Comparison of ENCODE assay signal across 9 cellular contexts in genomic region chr10:17249820-17250219, GRCh38. TPM values are rescaled to one million over a fixed set of nuclear protein-coding genes. Genes with fewer than 3 reads are reported as not detected.
A peak's percentile ranks its signal among the peaks of the same experiment; 100 is the strongest.
DNase-seq lines count a peak whose midpoint lies in the region; ATAC-seq and TF ChIP-seq lines count a peak whose summit lies in the region.
"Had no signal": no experiment of that assay in that cellular context is flagged by ENCODE, and none has a peak within 500 bp of the region (broad histone marks: within the 10 kb centered on the region; RNA-seq: fewer than 3 reads in every experiment).

No MANE protein-coding gene starts in this region.

- peaks cover 1% of the 10 kb centered on the region for H3K4me1 Mint-ChIP-seq in chondrocyte (ENCODE audit: low read depth)
- H3K4me1 Mint-ChIP-seq in osteocyte (ENCODE audit: unreplicated experiment) = peaks cover 1% of the 10 kb centered on the region

- H3K36me3 Mint-ChIP-seq in chondrocyte (ENCODE audit: low read depth) (no peaks in the 10 kb centered on the region), osteocyte (ENCODE audit: unreplicated experiment) (no peaks in the 10 kb centered on the region)

- TF ChIP-seq CTCF in chondrocyte (IDR thresholded peaks at IDR 0.05) (peak; percentile 69), osteocyte (IDR thresholded peaks at IDR 0.05) (peak; percentile 38)

- DNase-seq in NCI-H1092 treated with DMSO at 0.1 percent for 48 hours (lab: John Stamatoyannopoulos, UW) (peak; percentile 1), NCI-H1092 (lab: John Stamatoyannopoulos, UW) (no peak), Kasumi-1 (lab: John Stamatoyannopoulos, UW) (peak; percentile 20 to 26), chondrocyte (ENCODE audit: low spot score) (no peak), osteocyte (ENCODE audit: extremely low spot score, unreplicated experiment) (no peak)
- no peak for DNase-seq in activated CD4-positive, alpha-beta T cell treated with anti-CD3 and anti-CD28 coated beads for 4 hours
- DNase-seq: activated gamma-delta T cell had no signal

- H3K27ac Mint-ChIP-seq in chondrocyte (ENCODE audit: unreplicated experiment) (no peak overlapping the region), osteocyte (ENCODE audit: unreplicated experiment) (no peak overlapping the region)

- ATAC-seq in GM18909 (IDR thresholded peaks at IDR 0.05; ENCODE audit: poor library complexity, unreplicated experiment) (no peak), HG02610 (IDR thresholded peaks at IDR 0.05; ENCODE audit: unreplicated experiment) (no peak)

- no peaks in the 10 kb centered on the region for H3K9me3 Mint-ChIP-seq in chondrocyte (ENCODE audit: low read depth)
- H3K9me3 Mint-ChIP-seq in osteocyte (ENCODE audit: unreplicated experiment) = no peaks in the 10 kb centered on the region

- H3K4me3 Mint-ChIP-seq in chondrocyte (ENCODE audit: unreplicated experiment) (no peak overlapping the region), osteocyte (ENCODE audit: unreplicated experiment) (no peak overlapping the region)

- H3K27me3 Mint-ChIP-seq in chondrocyte (ENCODE audit: low read depth) (no peaks in the 10 kb centered on the region), osteocyte (ENCODE audit: unreplicated experiment) (no peaks in the 10 kb centered on the region)

RNA-seq across cellular contexts. Expression of gene VIM, which starts 21.8 kb away (rescaled TPM):
- total RNA-seq in chondrocyte = 2,627 to 4,580 TPM (median 4,556 TPM) in 3 replicates
- 2,114 and 2,178 TPM in 2 replicates for total RNA-seq in osteocyte

RNA-seq across cellular contexts. Expression of gene TRDMT1, which starts 48.3 kb away (rescaled TPM):
- total RNA-seq in chondrocyte (3.1 to 6.4 TPM (median 4.7 TPM) in 3 replicates), osteocyte (5.9 and 6.6 TPM in 2 replicates)

Comparison
In these comparisons a context has a peak if more than half of its experiments do, and no peak if none do; other contexts are left out.
1. DNase-seq: peak in NCI-H1092 treated with DMSO at 0.1 percent for 48 hours (single experiment) and Kasumi-1 (2 of 2); none in NCI-H1092 (single experiment), chondrocyte (single experiment), osteocyte (single experiment) and activated CD4-positive, alpha-beta T cell treated with anti-CD3 and anti-CD28 coated beads for 4 hours (0 of 2).